In the genomic region with DNA sequence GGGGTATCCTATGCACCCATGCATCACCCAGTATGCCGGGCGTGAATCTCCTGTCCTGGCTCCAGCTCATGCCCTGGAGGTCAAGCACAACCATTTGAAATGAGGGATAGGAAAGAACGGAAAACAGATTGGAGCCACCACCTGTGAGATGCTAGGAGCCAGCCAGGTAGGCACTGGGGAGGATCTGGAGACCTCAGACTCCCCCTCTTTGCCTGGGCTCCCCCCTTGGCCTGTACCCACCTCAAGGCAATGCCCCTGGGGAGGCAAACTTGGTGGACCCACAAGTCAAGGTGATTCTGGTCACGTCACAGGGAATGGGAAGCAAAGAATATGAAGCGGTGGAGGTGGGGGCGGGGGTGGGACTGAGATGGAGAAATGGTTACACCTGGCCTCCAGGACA, we compare ENCODE assay signal across 25 cellular contexts.
"Had no signal": no experiment of that assay in that cellular context is flagged by ENCODE, and none has a peak within 500 bp of the region (broad histone marks: within the 10 kb centered on the region; RNA-seq: fewer than 3 reads in every experiment).

No MANE protein-coding gene starts in this region.

- H3K36me3 Mint-ChIP-seq: natural killer cell, type B pancreatic cell had no signal

- H3K79me2 ChIP-seq: hepatocyte, parathyroid adenoma had no signal

- H3K27ac Mint-ChIP-seq: natural killer cell, progenitor cell of endocrine pancreas, type B pancreatic cell had no signal

- H3K4me1 Mint-ChIP-seq: natural killer cell had no signal

- H3K4me3 ChIP-seq: coronary artery, gastroesophageal sphincter, heart left ventricle, hepatocyte, left lung, right lobe of liver, testis, tibial artery had no signal

- H3K4me1 ChIP-seq: gastroesophageal sphincter, left lung, parathyroid adenoma, right lobe of liver, testis, tibial artery had no signal

- H2AFZ ChIP-seq: hepatocyte, parathyroid adenoma had no signal

- H3K9me3 ChIP-seq: gastroesophageal sphincter, heart left ventricle, left lung, right lobe of liver, testis, tibial artery had no signal

- H3K4me3 Mint-ChIP-seq: natural killer cell, type B pancreatic cell had no signal

- H3K36me3 ChIP-seq: gastroesophageal sphincter, heart left ventricle, left lung, right lobe of liver, tibial artery had no signal

- DNase-seq: dermis blood vessel endothelial cell; effector CD4-positive, alpha-beta T cell; foreskin fibroblast; heart left ventricle; left cardiac atrium; left lung; mesendoderm; natural killer cell; occipital lobe; right lobe of liver; small intestine; stimulated activated CD4-positive, alpha-beta T cell treated with anti-CD3 and anti-CD28 coated beads, Interleukin-15, amount 100 ng/mL, for 24 hours; stimulated activated CD4-positive, alpha-beta T cell treated with anti-CD3 and anti-CD28 coated beads, Interleukin-2, amount 100 ng/mL, for 48 hours; stimulated activated naive CD4-positive, alpha-beta T cell treated with Interleukin-2 at 50 U/mL for 16 hours; substantia nigra; testis; tibial artery had no signal

- H3K4me2 ChIP-seq: hepatocyte had no signal

- H3K9ac ChIP-seq: parathyroid adenoma had no signal

- H3K9me3 Mint-ChIP-seq: natural killer cell, type B pancreatic cell had no signal

- H3K27me3 ChIP-seq: right lobe of liver, testis had no signal

- ATAC-seq: esophagus mucosa, gastroesophageal sphincter, heart left ventricle, left cardiac atrium, left lung, natural killer cell, right lobe of liver had no signal

- H3K27ac ChIP-seq: coronary artery, epithelial cell of prostate, gastroesophageal sphincter, heart left ventricle, hepatocyte, left lung, parathyroid adenoma, right lobe of liver, testis, tibial artery had no signal
